ENCODE assay signal across 8 cellular contexts in the genomic region with DNA sequence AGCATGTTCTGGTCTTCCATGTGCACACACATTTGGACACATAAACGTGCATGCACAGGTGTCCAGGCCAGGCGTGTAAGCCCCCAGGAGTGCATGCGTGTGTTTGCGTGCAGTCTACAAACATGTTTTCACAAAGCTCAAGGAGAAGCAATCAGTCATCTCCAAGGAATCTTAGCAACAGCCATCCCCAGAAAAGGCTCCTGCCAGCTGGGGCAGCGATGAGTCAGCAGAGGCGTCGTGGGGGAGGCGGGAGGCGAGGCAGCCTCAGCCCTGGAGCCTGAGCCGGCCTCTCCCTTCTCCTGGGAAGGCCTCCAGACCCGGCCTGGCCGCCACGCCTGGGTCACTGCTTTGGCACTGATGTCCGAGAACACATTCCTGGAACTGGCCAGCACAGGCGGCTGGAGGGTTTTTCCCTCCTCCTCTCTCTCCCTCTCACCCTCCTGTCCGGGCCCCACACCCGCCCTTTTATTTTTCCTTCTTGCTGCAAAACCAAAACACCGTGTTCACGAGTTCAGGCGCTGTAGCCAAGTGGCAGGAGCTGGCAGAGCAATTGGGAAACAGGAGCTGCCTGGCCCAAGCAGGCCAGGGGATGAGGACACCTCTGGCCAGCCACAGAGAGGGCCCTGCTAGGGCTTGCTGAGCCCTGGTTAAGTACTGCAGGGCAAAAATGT.
A peak's percentile ranks its signal among the peaks of the same experiment; 100 is the strongest.
DNase-seq lines count a peak whose midpoint lies in the region; ATAC-seq, FAIRE-seq and TF ChIP-seq lines count a peak whose summit lies in the region.

No MANE protein-coding gene starts in this region.

- TF ChIP-seq CTCF in GM13977 (IDR thresholded peaks at IDR 0.05; ENCODE audit: extremely low read depth, insufficient read depth, missing control alignments) = peak; percentile 15
- TF ChIP-seq CTCF in keratinocyte (optimal IDR thresholded peaks at IDR 0.05 in 1 of 3, IDR thresholded peaks at IDR 0.05 in 1 of 3, conservative IDR thresholded peaks at IDR 0.05 in 1 of 3; ENCODE audit: extremely low read depth in 1 of 3, insufficient read depth in 2 of 3, low read length in 3 of 3) = peak in 1 of 3 experiments; percentile 3
- TF ChIP-seq CTCF in smooth muscle cell (IDR thresholded peaks at IDR 0.05; ENCODE audit: borderline replicate concordance, insufficient read depth, poor library complexity, severe bottlenecking) = no peak

- H3K9ac ChIP-seq in keratinocyte (ENCODE audit: control insufficient read depth, extremely low read depth, insufficient read depth, low read length) = peak overlapping the region; percentile 76
- peak overlapping the region; percentile 96 for H3K9ac ChIP-seq in smooth muscle cell (ENCODE audit: low read depth)

- H3K4me1 ChIP-seq in keratinocyte (ENCODE audit: control insufficient read depth, extremely low read depth, insufficient read depth, low read length) = peaks cover 48% of the 10 kb centered on the region
- H3K4me1 ChIP-seq in smooth muscle cell (ENCODE audit: low read depth) = peaks cover 51% of the 10 kb centered on the region

- H3K9me1 ChIP-seq in keratinocyte (ENCODE audit: control insufficient read depth, extremely low read depth, insufficient read depth, low read length) = no peaks in the 10 kb centered on the region

- no peaks in the 10 kb centered on the region for H3K79me2 ChIP-seq in keratinocyte (ENCODE audit: control insufficient read depth, insufficient read depth, low read length)
- H3K79me2 ChIP-seq in smooth muscle cell (ENCODE audit: low read depth) = no peaks in the 10 kb centered on the region

- dilution Hi-C loops in keratinocyte (cut with MboI; ENCODE audit: extremely low pct_ligation_motif_present, low sequenced_read_pairs) = no loop called here

- FAIRE-seq in A204.1 (lab: Jason Lieb, UNC) (peak; percentile 90), keratinocyte (lab: Jason Lieb, UNC) (peak; percentile 90)

- no peaks in the 10 kb centered on the region for H3K27me3 ChIP-seq in keratinocyte (ENCODE audit: control insufficient read depth, extremely low read depth, insufficient read depth, low read length)
- H3K27me3 ChIP-seq in smooth muscle cell (ENCODE audit: low read depth) = no peaks in the 10 kb centered on the region

- H3F3A ChIP-seq in smooth muscle cell (ENCODE audit: low read depth) = peaks cover 52% of the 10 kb centered on the region

- H3K4me2 ChIP-seq in keratinocyte (ENCODE audit: control insufficient read depth, extremely low read depth, insufficient read depth, low read depth, low read length) (peak overlapping the region; percentile 60), smooth muscle cell (peak overlapping the region; percentile 77)

- H2AFZ ChIP-seq in keratinocyte (ENCODE audit: control insufficient read depth, low read length) (peak overlapping the region; percentile 62), smooth muscle cell (ENCODE audit: low read depth) (no peak overlapping the region)

- H3K9me3 ChIP-seq in keratinocyte (ENCODE audit: control insufficient read depth, low read depth, low read length) (no peaks in the 10 kb centered on the region), smooth muscle cell (replicated peaks; ENCODE audit: low read depth) (no peaks in the 10 kb centered on the region)

- H3K27ac ChIP-seq in keratinocyte (ENCODE audit: control insufficient read depth, insufficient read depth, low read length) = peak overlapping the region; percentile 86
- H3K27ac ChIP-seq in smooth muscle cell (ENCODE audit: low read depth) = peak overlapping the region; percentile 100

- DNase-seq in GM13977 (ENCODE audit: low spot score) (no peak), NCI-H526 treated with DMSO at 0.1 percent for 48 hours (lab: John Stamatoyannopoulos, UW) (peak; percentile 32), cerebellar nuclear complex (lab: John Stamatoyannopoulos, UW) (peak; percentile 84 to 91), keratinocyte (ENCODE audit: low read depth, low spot score) (peak; percentile 97), smooth muscle cell (lab: John Stamatoyannopoulos, UW; ENCODE audit: unreplicated experiment) (peak; percentile 84)

- H4K20me1 ChIP-seq in keratinocyte (ENCODE audit: control insufficient read depth, extremely low read depth, insufficient read depth, low read length) (no peaks in the 10 kb centered on the region), smooth muscle cell (ENCODE audit: low read depth) (no peaks in the 10 kb centered on the region)

- under 1% methylated on average over 19 of the region's 20 CpGs for WGBS in smooth muscle cell (ENCODE audit: low lambda C conversion rate)

- ATAC-seq in HG03571 (IDR thresholded peaks at IDR 0.05; ENCODE audit: unreplicated experiment) (no peak), HG02852 (IDR thresholded peaks at IDR 0.05; ENCODE audit: unreplicated experiment) (no peak)

- in situ Hi-C loops in GM13977 (cut with MboI; ENCODE audit: low pct_unique_long_range_greater_than_20kb, low sequenced_read_pairs, unreplicated experiment) = loop anchor here (10.0 kb wide), 1 partner anchor 136 kb away; no protein-coding TSS in a partner anchor

- H3K4me3 ChIP-seq in keratinocyte (ENCODE audit: control insufficient read depth in 2 of 3, extremely low read depth in 1 of 3, insufficient read depth in 2 of 3, low read depth in 1 of 3, low read length in 3 of 3) (peak overlapping the region in 1 of 3 experiments; percentile 7), smooth muscle cell (peak overlapping the region; percentile 10)

- H3K36me3 ChIP-seq in keratinocyte (ENCODE audit: control insufficient read depth in 2 of 2, extremely low read depth in 1 of 2, insufficient read depth in 2 of 2, low read length in 2 of 2) (no peaks in the 10 kb centered on the region), smooth muscle cell (ENCODE audit: low read depth) (no peaks in the 10 kb centered on the region)
